In genomic region chr5:109936996-109937395, GRCh38 we compare ENCODE assay signal across 11 cellular contexts.
A peak's percentile ranks its signal among the peaks of the same experiment; 100 is the strongest.
DNase-seq lines count a peak whose midpoint lies in the region; ATAC-seq, FAIRE-seq and TF ChIP-seq lines count a peak whose summit lies in the region.
"Had no signal": no experiment of that assay in that cellular context is flagged by ENCODE, and none has a peak within 500 bp of the region (broad histone marks: within the 10 kb centered on the region; RNA-seq: fewer than 3 reads in every experiment).

No MANE protein-coding gene starts in this region.

- TF ChIP-seq CTCF in MM.1S (IDR thresholded peaks at IDR 0.05; ENCODE audit: low read length) (no peak), kidney (IDR thresholded peaks at IDR 0.05; ENCODE audit: borderline replicate concordance, extremely low read depth, insufficient read depth) (no peak)

- H3K27me3 ChIP-seq in MM.1S (replicated peaks; ENCODE audit: insufficient read depth, low read length): no peaks in the 10 kb centered on the region

- no peak overlapping the region for H3K4me3 Mint-ChIP-seq in activated naive CD4-positive, alpha-beta T cell treated with anti-CD3 and anti-CD28 coated beads, Interleukin-2, amount 10 ng/mL, durations not matched to agents 7 days and 5 days
- H3K4me3 Mint-ChIP-seq in stimulated activated effector memory CD8-positive, alpha-beta T cell treated with anti-CD3 and anti-CD28 coated beads, Interleukin-12 subunit alpha, Interleukin-12 subunit beta, amount 100 ng/mL, for 72 hours: peak overlapping the region; percentile 9
- H3K4me3 Mint-ChIP-seq: IgD-negative memory B cell had no signal

- no peaks in the 10 kb centered on the region for H3K36me3 Mint-ChIP-seq in activated naive CD4-positive, alpha-beta T cell treated with anti-CD3 and anti-CD28 coated beads, Interleukin-2, amount 10 ng/mL, durations not matched to agents 7 days and 5 days
- no peaks in the 10 kb centered on the region for H3K36me3 Mint-ChIP-seq in stimulated activated effector memory CD8-positive, alpha-beta T cell treated with anti-CD3 and anti-CD28 coated beads, Interleukin-12 subunit alpha, Interleukin-12 subunit beta, amount 100 ng/mL, for 72 hours
- H3K36me3 Mint-ChIP-seq: IgD-negative memory B cell had no signal

- H2AFZ ChIP-seq in MM.1S (ENCODE audit: low read length): no peak overlapping the region

- FAIRE-seq in kidney (lab: Jason Lieb, UNC): no peak
- FAIRE-seq: TTC549 had no signal

- intact Hi-C loops in kidney (cut with DNase I): no loop called here

- H3K9ac ChIP-seq in MM.1S (ENCODE audit: low read length) (peak overlapping the region; percentile 26; the same call in 1 of the 2 replicates), kidney (ENCODE audit: low read length in 2 of 2) (no peak overlapping the region)

- H3K4me1 Mint-ChIP-seq in activated naive CD4-positive, alpha-beta T cell treated with anti-CD3 and anti-CD28 coated beads, Interleukin-2, amount 10 ng/mL, durations not matched to agents 7 days and 5 days: peaks cover 11% of the 10 kb centered on the region
- peaks cover 12% of the 10 kb centered on the region for H3K4me1 Mint-ChIP-seq in stimulated activated effector memory CD8-positive, alpha-beta T cell treated with anti-CD3 and anti-CD28 coated beads, Interleukin-12 subunit alpha, Interleukin-12 subunit beta, amount 100 ng/mL, for 72 hours
- H3K4me1 Mint-ChIP-seq: IgD-negative memory B cell had no signal

- ATAC-seq in HG02642 (IDR thresholded peaks at IDR 0.05; ENCODE audit: poor library complexity, unreplicated experiment): peak; percentile 84
- ATAC-seq in stimulated activated effector memory CD8-positive, alpha-beta T cell treated with anti-CD3 and anti-CD28 coated beads, Interleukin-12 subunit alpha, Interleukin-12 subunit beta, amount 100 ng/mL, for 72 hours: peak; percentile 81

- H3K79me2 ChIP-seq in MM.1S (ENCODE audit: low read length): no peaks in the 10 kb centered on the region

- peak overlapping the region; percentile 72 for H3K27ac Mint-ChIP-seq in activated naive CD4-positive, alpha-beta T cell treated with anti-CD3 and anti-CD28 coated beads, Interleukin-2, amount 10 ng/mL, durations not matched to agents 7 days and 5 days
- H3K27ac Mint-ChIP-seq in stimulated activated effector memory CD8-positive, alpha-beta T cell treated with anti-CD3 and anti-CD28 coated beads, Interleukin-12 subunit alpha, Interleukin-12 subunit beta, amount 100 ng/mL, for 72 hours: peak overlapping the region; percentile 79

- H3K27ac ChIP-seq in MM.1S (ENCODE audit: low read length) (peak overlapping the region; percentile 80), kidney (ENCODE audit: low read depth in 2 of 2, low read length in 2 of 2) (no peak overlapping the region)

- H3K4me3 ChIP-seq in MM.1S (ENCODE audit: low read length): no peak overlapping the region
- H3K4me3 ChIP-seq in kidney (ENCODE audit: low read length in 2 of 2): no peak overlapping the region

- CTCF ChIA-PET in activated naive CD4-positive, alpha-beta T cell treated with anti-CD3 and anti-CD28 coated beads, Interleukin-2, amount 10 ng/mL, durations not matched to agents 7 days and 5 days (lab: Charles Lee): interaction anchor here (1.1 kb wide), 1 partner anchor 119 kb away, joined by 3 read pairs; no protein-coding TSS in a partner anchor

- no peaks in the 10 kb centered on the region for H3K36me3 ChIP-seq in MM.1S (replicated peaks; ENCODE audit: insufficient read depth, low read length)
- H3K36me3 ChIP-seq in kidney (ENCODE audit: control insufficient read depth in 1 of 2, insufficient read depth in 2 of 2, low read length in 2 of 2): no peaks in the 10 kb centered on the region

- no peak for DNase-seq in activated naive CD4-positive, alpha-beta T cell treated with anti-CD3 and anti-CD28 coated beads, Interleukin-2, amount 10 ng/mL, durations not matched to agents 7 days and 5 days
- DNase-seq in activated naive CD4-positive, alpha-beta T cell (lab: John Stamatoyannopoulos, UW): no peak
- DNase-seq in MM.1S (peak; percentile 95), NOMO-1 treated with DMSO at 0.1 percent for 48 hours (lab: John Stamatoyannopoulos, UW; ENCODE audit: unreplicated experiment) (no peak), EL (no peak), kidney (no peak)
- DNase-seq in stimulated activated effector memory CD8-positive, alpha-beta T cell treated with anti-CD3 and anti-CD28 coated beads, Interleukin-12 subunit alpha, Interleukin-12 subunit beta, amount 100 ng/mL, for 72 hours (ENCODE audit: low spot score in 2 of 2): peak in 1 of 2 donors; percentile 59
- DNase-seq: NCI-H748 treated with DMSO at 0.1 percent for 48 hours had no signal

- no peaks in the 10 kb centered on the region for H3K27me3 Mint-ChIP-seq in activated naive CD4-positive, alpha-beta T cell treated with anti-CD3 and anti-CD28 coated beads, Interleukin-2, amount 10 ng/mL, durations not matched to agents 7 days and 5 days

- H3K4me2 ChIP-seq in MM.1S (ENCODE audit: low read depth, low read length): peak overlapping the region; percentile 39

- H3K4me1 ChIP-seq in MM.1S (ENCODE audit: low read length) (peaks cover 55% of the 10 kb centered on the region), kidney (ENCODE audit: control insufficient read depth in 1 of 2, insufficient read depth in 1 of 2, low read depth in 1 of 2, low read length in 2 of 2) (no peaks in the 10 kb centered on the region)

- no peaks in the 10 kb centered on the region for H4K20me1 ChIP-seq in MM.1S (ENCODE audit: insufficient read depth, low read length)

- no peaks in the 10 kb centered on the region for H3K9me2 ChIP-seq in MM.1S (replicated peaks; ENCODE audit: insufficient read depth, low read length)

- H3K9me3 Mint-ChIP-seq in activated naive CD4-positive, alpha-beta T cell treated with anti-CD3 and anti-CD28 coated beads, Interleukin-2, amount 10 ng/mL, durations not matched to agents 7 days and 5 days: peaks cover 10% of the 10 kb centered on the region
- peaks cover 4% of the 10 kb centered on the region for H3K9me3 Mint-ChIP-seq in stimulated activated effector memory CD8-positive, alpha-beta T cell treated with anti-CD3 and anti-CD28 coated beads, Interleukin-12 subunit alpha, Interleukin-12 subunit beta, amount 100 ng/mL, for 72 hours
- H3K9me3 Mint-ChIP-seq: IgD-negative memory B cell had no signal

- H3K9me3 ChIP-seq in MM.1S (replicated peaks; ENCODE audit: insufficient read depth, low read length) (no peaks in the 10 kb centered on the region), kidney (ENCODE audit: control insufficient read depth in 1 of 2, low read length in 2 of 2) (peaks cover 0 to 6% of the 10 kb centered on the region in 2 donors)

- peaks cover 23% of the 10 kb centered on the region for H3F3A ChIP-seq in MM.1S (ENCODE audit: insufficient read depth, low read length)
